ENCODE assay signal across 13 cellular contexts in genomic region chr2:2014251-2014761, GRCh38.
DNase-seq lines count a peak whose midpoint lies in the region; ATAC-seq and TF ChIP-seq lines count a peak whose summit lies in the region.
"Had no signal": no experiment of that assay in that cellular context is flagged by ENCODE, and none has a peak within 500 bp of the region (broad histone marks: within the 10 kb centered on the region; RNA-seq: fewer than 3 reads in every experiment).

No MANE protein-coding gene starts in this region.

- DNase-seq in Right ventricle myocardium inferior (ENCODE audit: missing footprints) (no peak), cardiac septum (ENCODE audit: low spot score) (no peak), ecto neural progenitor cell (ENCODE audit: low spot score) (peak; percentile 66), mesenteric fat pad (ENCODE audit: low spot score) (peak; percentile 71), esophagus muscularis mucosa (ENCODE audit: extremely low spot score) (no peak)
- DNase-seq: activated CD4-positive, alpha-beta T cell treated with anti-CD3 and anti-CD28 coated beads for 1 hour; RPMI8226; stimulated activated CD8-positive, alpha-beta memory T cell treated with anti-CD3 and anti-CD28 coated beads, Interleukin-4, amount 100 ng/mL, for 48 hours had no signal

- H3K4me1 ChIP-seq in esophagus muscularis mucosa, result peaks cover 8 to 13% (median 11%) of the 10 kb centered on the region in 4 donors
- H3K4me1 ChIP-seq: HAP-1 had no signal

- no peak for TF ChIP-seq POLR2A in esophagus muscularis mucosa (IDR thresholded peaks at IDR 0.05; ENCODE audit: low read depth)

- no peak for TF ChIP-seq EP300 in esophagus muscularis mucosa (IDR thresholded peaks at IDR 0.05)

- no peak for TF ChIP-seq CTCF in esophagus muscularis mucosa (IDR thresholded peaks at IDR 0.05)

- no peaks in the 10 kb centered on the region for H3K9me3 ChIP-seq in esophagus muscularis mucosa
- H3K9me3 ChIP-seq: HAP-1 had no signal

- H3K36me3 ChIP-seq in esophagus muscularis mucosa, result no peaks in the 10 kb centered on the region
- H3K36me3 ChIP-seq: HAP-1 had no signal

- intact Hi-C loops in Right ventricle myocardium inferior (cut with DNase I), result no loop called here
- intact Hi-C loops in cardiac septum (cut with DNase I), result no loop called here
- intact Hi-C loops in esophagus muscularis mucosa (cut with DNase I), result no loop called here

- ATAC-seq in Right ventricle myocardium inferior (peak; percentile 82), HG03196 (IDR thresholded peaks at IDR 0.05; ENCODE audit: unreplicated experiment) (no peak), HG02798 (IDR thresholded peaks at IDR 0.05; ENCODE audit: poor library complexity, unreplicated experiment) (no peak), HG02840 (IDR thresholded peaks at IDR 0.05; ENCODE audit: low FRiP score, unreplicated experiment) (no peak)
- ATAC-seq: activated naive CD4-positive, alpha-beta T cell treated with anti-CD3 and anti-CD28 coated beads, Interleukin-2, amount 50 U/mL, for 72 hours had no signal

- no peak overlapping the region for H3K27ac ChIP-seq in esophagus muscularis mucosa (replicated peaks in 1 of 4)

- 40% methylated on average over 9 of the region's 9 CpGs for WGBS in esophagus muscularis mucosa

- H3K27me3 ChIP-seq in esophagus muscularis mucosa, result peaks cover 0 to 17% (median 0%) of the 10 kb centered on the region in 4 donors

- H3K4me3 ChIP-seq in esophagus muscularis mucosa, result no peak overlapping the region
- H3K4me3 ChIP-seq: HAP-1 had no signal

Comparison
In these comparisons a context has a peak if more than half of its experiments do, and no peak if none do; other contexts are left out.
1. DNase-seq: peak in ecto neural progenitor cell (single experiment) and mesenteric fat pad (single experiment); none in Right ventricle myocardium inferior (single experiment), cardiac septum (single experiment) and esophagus muscularis mucosa (single experiment).